1 cellular context compared by ENCODE assay signal in the genomic region with DNA sequence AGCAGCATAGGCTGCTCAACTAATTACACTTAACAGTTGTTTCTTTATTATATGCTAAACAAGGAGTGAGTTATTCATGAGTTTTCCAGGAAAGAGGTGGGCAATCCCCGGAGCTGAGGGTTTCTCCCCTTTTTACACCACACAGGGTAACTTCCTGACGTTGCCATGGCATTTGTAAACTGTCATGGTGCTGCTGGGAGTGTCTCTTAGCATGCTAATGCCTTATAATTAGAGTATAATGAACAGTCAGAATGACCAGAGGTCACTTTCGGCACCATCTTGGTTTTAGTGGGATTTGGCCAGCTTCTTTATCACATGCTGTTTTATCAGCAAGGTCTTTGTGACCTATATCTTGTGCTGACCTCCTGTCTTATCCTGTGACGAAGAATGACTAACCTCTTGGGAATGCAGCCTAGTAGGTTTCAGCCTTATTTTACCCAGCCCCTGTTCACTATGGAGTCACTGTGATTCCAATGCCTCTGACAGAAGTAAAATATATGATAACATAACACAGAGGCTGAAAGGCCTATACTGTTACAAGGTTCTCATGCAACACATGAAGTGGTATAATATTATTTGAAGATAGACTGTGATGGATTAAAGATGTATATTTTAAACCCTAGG.
TF ChIP-seq lines count a peak whose summit lies in the region.

No MANE protein-coding gene starts in this region.

TF ChIP-seq in SK-N-SH treated with all-trans-retinoic acid at 6 μM for 48 hours, 23 proteins besides CTCF, POLR2A, EP300 and RAD21 (continued from another document):
- TF ChIP-seq, protein P1, sequence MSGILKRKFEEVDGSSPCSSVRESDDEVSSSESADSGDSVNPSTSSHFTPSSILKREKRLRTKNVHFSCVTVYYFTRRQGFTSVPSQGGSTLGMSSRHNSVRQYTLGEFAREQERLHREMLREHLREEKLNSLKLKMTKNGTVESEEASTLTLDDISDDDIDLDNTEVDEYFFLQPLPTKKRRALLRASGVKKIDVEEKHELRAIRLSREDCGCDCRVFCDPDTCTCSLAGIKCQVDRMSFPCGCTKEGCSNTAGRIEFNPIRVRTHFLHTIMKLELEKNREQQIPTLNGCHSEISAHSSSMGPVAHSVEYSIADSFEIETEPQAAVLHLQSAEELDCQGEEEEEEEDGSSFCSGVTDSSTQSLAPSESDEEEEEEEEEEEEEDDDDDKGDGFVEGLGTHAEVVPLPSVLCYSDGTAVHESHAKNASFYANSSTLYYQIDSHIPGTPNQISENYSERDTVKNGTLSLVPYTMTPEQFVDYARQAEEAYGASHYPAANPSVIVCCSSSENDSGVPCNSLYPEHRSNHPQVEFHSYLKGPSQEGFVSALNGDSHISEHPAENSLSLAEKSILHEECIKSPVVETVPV (CRISPR knock-in tag; IDR thresholded peaks at IDR 0.05) = no peak
